ENCODE assay signal across 14 cellular contexts in genomic region chr1:8127201-8127641, GRCh38.
DNase-seq lines count a peak whose midpoint lies in the region; ATAC-seq and TF ChIP-seq lines count a peak whose summit lies in the region.
"Had no signal": no experiment of that assay in that cellular context is flagged by ENCODE, and none has a peak within 500 bp of the region (broad histone marks: within the 10 kb centered on the region; RNA-seq: fewer than 3 reads in every experiment).

No MANE protein-coding gene starts in this region.

- no TSS peak for BruUV-seq in MCF 10A (replicated peaks; lab: Mats Ljungman, UMichigan)

- H3K9me3 Mint-ChIP-seq in MCF 10A (ENCODE audit: unreplicated experiment) (peaks cover 8% of the 10 kb centered on the region), osteocyte (ENCODE audit: unreplicated experiment) (no peaks in the 10 kb centered on the region)

- H3K4me1 Mint-ChIP-seq in MCF 10A (ENCODE audit: insufficient read depth, unreplicated experiment) (peaks cover 5% of the 10 kb centered on the region), osteocyte (ENCODE audit: unreplicated experiment) (peaks cover 17% of the 10 kb centered on the region)

- no peak overlapping the region for H3K4me3 Mint-ChIP-seq in MCF 10A (ENCODE audit: unreplicated experiment)
- no peak overlapping the region for H3K4me3 Mint-ChIP-seq in osteocyte (ENCODE audit: unreplicated experiment)
- H3K4me3 Mint-ChIP-seq: activated naive CD8-positive, alpha-beta T cell treated with anti-CD3 and anti-CD28 coated beads, Interleukin-2, amount 10 ng/mL, durations not matched to agents 7 days and 5 days had no signal

- DNase-seq in breast epithelium (ENCODE audit: low spot score in 2 of 2): no peak
- no peak for DNase-seq in MCF 10A (ENCODE audit: unreplicated experiment)
- DNase-seq in esophagus squamous epithelium (lab: John Stamatoyannopoulos, UW): no peak
- DNase-seq in osteocyte (ENCODE audit: extremely low spot score, unreplicated experiment): no peak
- DNase-seq in aorta: no peak
- DNase-seq in stimulated activated CD4-positive, alpha-beta T cell treated with anti-CD3 and anti-CD28 coated beads, Interleukin-15, amount 100 ng/mL, for 24 hours: no peak
- DNase-seq in NCI-H187 treated with DMSO at 0.1 percent for 48 hours (lab: John Stamatoyannopoulos, UW): no peak
- DNase-seq: activated naive CD8-positive, alpha-beta T cell treated with anti-CD3 and anti-CD28 coated beads, Interleukin-2, amount 10 ng/mL, durations not matched to agents 7 days and 5 days; Calu3; glutamatergic neuron; NCI-H1048; NCI-H226 had no signal

- CTCF ChIA-PET in MCF 10A (lab: Yijun Ruan, JAX): interaction anchor here (1.0 kb wide), 1 partner anchor 12 kb away, joined by 3 read pairs; no protein-coding TSS in a partner anchor

- H3K9me3 ChIP-seq in breast epithelium: no peaks in the 10 kb centered on the region
- H3K9me3 ChIP-seq in esophagus squamous epithelium: no peaks in the 10 kb centered on the region
- H3K9me3 ChIP-seq in aorta (ENCODE audit: control insufficient read depth, low read length): no peaks in the 10 kb centered on the region

- H3K27ac Mint-ChIP-seq in MCF 10A (ENCODE audit: low read depth, unreplicated experiment): no peak overlapping the region
- peak overlapping the region; percentile 40 for H3K27ac Mint-ChIP-seq in osteocyte (ENCODE audit: unreplicated experiment)
- H3K27ac Mint-ChIP-seq: activated naive CD8-positive, alpha-beta T cell treated with anti-CD3 and anti-CD28 coated beads, Interleukin-2, amount 10 ng/mL, durations not matched to agents 7 days and 5 days had no signal

- H3K36me3 Mint-ChIP-seq in MCF 10A (ENCODE audit: insufficient read depth, unreplicated experiment): peaks cover 7% of the 10 kb centered on the region
- peaks cover 2% of the 10 kb centered on the region for H3K36me3 Mint-ChIP-seq in osteocyte (ENCODE audit: unreplicated experiment)

- H3K36me3 ChIP-seq in breast epithelium: no peaks in the 10 kb centered on the region
- no peaks in the 10 kb centered on the region for H3K36me3 ChIP-seq in esophagus squamous epithelium
- no peaks in the 10 kb centered on the region for H3K36me3 ChIP-seq in aorta (ENCODE audit: control insufficient read depth in 1 of 2, insufficient read depth in 2 of 2, low read length in 1 of 2)

- POLR2A ChIA-PET in MCF 10A (lab: Yijun Ruan, JAX): interaction anchor here (0.6 kb wide), 1 partner anchor 104 kb away, joined by 3 read pairs; no protein-coding TSS in a partner anchor

- H3K4me1 ChIP-seq in breast epithelium (peaks cover 0 to 3% of the 10 kb centered on the region in 2 donors), esophagus squamous epithelium (peaks cover 0 to 5% (median 0%) of the 10 kb centered on the region in 3 donors), aorta (ENCODE audit: control insufficient read depth in 1 of 2, insufficient read depth in 2 of 2, low read length in 2 of 2) (peaks cover 3 to 6% of the 10 kb centered on the region in 2 donors)

- intact Hi-C loops in breast epithelium (cut with DNase I; ENCODE audit: low total_unique reads) (no loop called here), MCF 10A (cut with micrococcal nuclease) (no loop called here), esophagus squamous epithelium (cut with DNase I) (no loop called here), aorta (cut with DNase I) (no loop called here)

- H3K27ac ChIP-seq in breast epithelium (peak overlapping the region; percentile 54 to 57), esophagus squamous epithelium (peak overlapping the region in 3 of 4 donors; percentile 44 to 71 (median 50)), aorta (ENCODE audit: low read depth in 1 of 2, low read length in 2 of 2) (no peak overlapping the region)

- whole genome bisulfite sequencing in esophagus squamous epithelium, 2 donors: 67 to 72% methylated on average over 3 of the region's 3 CpGs
- 88 to 95% methylated on average over 3 of the region's 3 CpGs for WGBS in aorta, 2 donors

- H3K4me3 ChIP-seq in breast epithelium (no peak overlapping the region), esophagus squamous epithelium (no peak overlapping the region), aorta (ENCODE audit: low read length in 2 of 2) (no peak overlapping the region)
- H3K4me3 ChIP-seq: lung had no signal

- H3K27me3 ChIP-seq in breast epithelium: no peaks in the 10 kb centered on the region
- no peaks in the 10 kb centered on the region for H3K27me3 ChIP-seq in esophagus squamous epithelium
- H3K27me3 ChIP-seq in aorta (ENCODE audit: control insufficient read depth in 1 of 2, insufficient read depth in 2 of 2, low read length in 1 of 2): no peaks in the 10 kb centered on the region

- TF ChIP-seq CTCF in breast epithelium (IDR thresholded peaks at IDR 0.05) (no peak), MCF 10A (IDR thresholded peaks at IDR 0.05; ENCODE audit: unreplicated experiment) (no peak), esophagus squamous epithelium (IDR thresholded peaks at IDR 0.05) (no peak), osteocyte (IDR thresholded peaks at IDR 0.05) (no peak)

- ATAC-seq in aorta (ENCODE audit: low FRiP score) (peak; percentile 44), GM18502 (IDR thresholded peaks at IDR 0.05; ENCODE audit: poor library complexity, unreplicated experiment) (no peak)

- H3K27me3 Mint-ChIP-seq in MCF 10A (ENCODE audit: insufficient read depth, unreplicated experiment) (no peaks in the 10 kb centered on the region), osteocyte (ENCODE audit: unreplicated experiment) (no peaks in the 10 kb centered on the region)

- TF ChIP-seq POLR2A in breast epithelium (IDR thresholded peaks at IDR 0.05) (no peak), esophagus squamous epithelium (IDR thresholded peaks at IDR 0.05) (no peak)

Comparison
In these comparisons a context has a peak if more than half of its experiments do, and no peak if none do; other contexts are left out.
1. H3K27ac ChIP-seq: peak in breast epithelium (2 of 2) and esophagus squamous epithelium (3 of 4); none in aorta (0 of 2).